ENCODE assay signal across 24 cellular contexts in genomic region chr10:74919671-74920070, GRCh38.
"Had no signal": no experiment of that assay in that cellular context is flagged by ENCODE, and none has a peak within 500 bp of the region (broad histone marks: within the 10 kb centered on the region; RNA-seq: fewer than 3 reads in every experiment).

No MANE protein-coding gene starts in this region.

- H3K36me3 ChIP-seq: Peyer's patch, SJSA1 had no signal

- DNase-seq: Karpas-422; KG1; MM.1S; NCI-H1092 treated with DMSO at 0.1 percent for 48 hours; NCI-H1436; NCI-H187; NCI-H2029; NCI-H2081 treated with DMSO at 0.1 percent for 48 hours; NCI-H2171; NCI-H226; NCI-H446; NCI-H510A; NCI-H524 treated with DMSO at 0.1 percent for 48 hours; NCI-H69; NCI-H774; NK-92 treated with Interleukin-12 subunit alpha and Interleukin-12 subunit beta, amount 100 ng/mL, for 24 hours; PC-3; Peyer's patch; Right ventricle myocardium superior; SIG-M5 had no signal

- H3K9me3 ChIP-seq: Peyer's patch, SJSA1 had no signal

- FAIRE-seq: HTR-8/SVneo had no signal

- H3K4me3 ChIP-seq: Peyer's patch, SJSA1, SK-N-MC had no signal

- ATAC-seq: PC-3 had no signal

- H3K27me3 ChIP-seq: Peyer's patch, SJSA1 had no signal

- H3K27ac ChIP-seq: HL-60, Peyer's patch, SJSA1, SK-N-MC had no signal
